8 cellular contexts compared by ENCODE assay signal in the genomic region with DNA sequence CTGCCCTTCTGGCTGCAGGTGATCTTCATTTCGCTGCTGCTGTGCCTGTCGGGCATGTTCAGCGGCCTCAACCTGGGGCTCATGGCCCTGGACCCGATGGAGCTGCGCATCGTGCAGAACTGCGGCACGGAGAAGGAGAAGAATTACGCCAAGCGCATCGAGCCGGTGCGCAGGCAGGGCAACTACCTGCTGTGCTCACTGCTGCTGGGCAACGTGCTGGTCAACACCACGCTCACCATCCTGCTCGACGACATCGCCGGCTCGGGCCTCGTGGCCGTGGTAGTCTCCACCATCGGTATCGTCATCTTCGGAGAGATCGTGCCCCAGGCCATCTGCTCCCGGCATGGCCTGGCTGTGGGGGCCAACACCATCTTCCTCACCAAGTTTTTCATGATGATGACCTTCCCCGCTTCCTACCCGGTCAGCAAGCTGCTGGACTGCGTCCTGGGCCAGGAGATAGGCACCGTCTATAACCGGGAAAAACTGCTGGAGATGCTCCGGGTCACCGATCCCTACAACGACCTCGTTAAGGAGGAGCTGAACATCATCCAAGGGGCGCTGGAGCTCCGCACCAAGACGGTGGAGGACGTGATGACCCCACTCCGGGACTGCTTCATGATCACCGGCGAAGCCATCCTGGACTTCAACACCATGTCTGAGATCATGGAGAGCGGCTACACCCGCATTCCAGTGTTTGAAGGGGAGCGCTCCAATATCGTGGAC. TPM values are rescaled to one million over a fixed set of nuclear protein-coding genes. Genes with fewer than 3 reads are reported as not detected.
A peak's percentile ranks its signal among the peaks of the same experiment; 100 is the strongest.
DNase-seq lines count a peak whose midpoint lies in the region; ATAC-seq and TF ChIP-seq lines count a peak whose summit lies in the region.

No MANE protein-coding gene starts in this region.

- H4K20me1 ChIP-seq in PC-9 (ENCODE audit: insufficient read depth): no peaks in the 10 kb centered on the region

- WGBS in urinary bladder: 18% methylated on average over 47 of the region's 47 CpGs

- BruUV-seq in PC-9 (replicated peaks; lab: Mats Ljungman, UMichigan): TSS peak; percentile 32

- H3K27ac Mint-ChIP-seq in mesothelial cell of epicardium: no peak overlapping the region

- H3K9me2 ChIP-seq in PC-9 (ENCODE audit: insufficient read depth): no peaks in the 10 kb centered on the region

- peaks cover 35% of the 10 kb centered on the region for H3K4me1 Mint-ChIP-seq in mesothelial cell of epicardium

- H2AFZ ChIP-seq in PC-9: peak overlapping the region; percentile 87

- H3K9me3 ChIP-seq in PC-9 (ENCODE audit: insufficient read depth, low read depth): no peaks in the 10 kb centered on the region

- H3K36me3 ChIP-seq in PC-9 (ENCODE audit: low read depth) (no peaks in the 10 kb centered on the region), urinary bladder (ENCODE audit: insufficient read depth) (no peaks in the 10 kb centered on the region)

- H3K79me2 ChIP-seq in PC-9 (ENCODE audit: low read depth): peaks cover 6% of the 10 kb centered on the region; the same call in 1 of the 2 replicates

- peaks cover 32% of the 10 kb centered on the region for H3K27me3 Mint-ChIP-seq in mesothelial cell of epicardium (ENCODE audit: low read depth)

- H3K4me2 ChIP-seq in PC-9: peak overlapping the region; percentile 75

- peak overlapping the region; percentile 88 for H3K4me3 ChIP-seq in GM08714 (ENCODE audit: low read length)
- H3K4me3 ChIP-seq in PC-9: peak overlapping the region; percentile 96
- H3K4me3 ChIP-seq in urinary bladder (ENCODE audit: low read depth, low read length): peak overlapping the region; percentile 90

- no peaks in the 10 kb centered on the region for H3K36me3 Mint-ChIP-seq in mesothelial cell of epicardium

- no peak overlapping the region for H3K27ac ChIP-seq in PC-9
- no peak overlapping the region for H3K27ac ChIP-seq in urinary bladder (ENCODE audit: low read depth)

- no peak for DNase-seq in PC-9
- DNase-seq in dermis blood vessel endothelial cell: peak; percentile 20
- DNase-seq in mesothelial cell of epicardium (ENCODE audit: low spot score in 2 of 2, unreplicated experiment in 2 of 2): no peak
- DNase-seq in MV-4-11 (lab: John Stamatoyannopoulos, UW): no peak

- H3K9me3 Mint-ChIP-seq in mesothelial cell of epicardium: no peaks in the 10 kb centered on the region

- peak overlapping the region; percentile 94 for H3K4me3 Mint-ChIP-seq in mesothelial cell of epicardium

- ATAC-seq in HG02885 (IDR thresholded peaks at IDR 0.05; ENCODE audit: poor library complexity, unreplicated experiment) (no peak), GM21619 (IDR thresholded peaks at IDR 0.05; ENCODE audit: unreplicated experiment) (no peak)

- CTCF ChIA-PET in PC-9 (lab: Charles Lee): no interaction called here

- H3K4me1 ChIP-seq in PC-9 (replicated peaks; ENCODE audit: insufficient read depth) (peaks cover 36% of the 10 kb centered on the region), urinary bladder (ENCODE audit: insufficient read depth) (no peaks in the 10 kb centered on the region)

- H3K27me3 ChIP-seq in PC-9 (ENCODE audit: insufficient read depth, low read depth): no peaks in the 10 kb centered on the region

- POLR2A ChIA-PET in PC-9 (lab: Charles Lee; ENCODE audit: unreplicated experiment): no interaction called here

- TF ChIP-seq CTCF in PC-9 (conservative IDR thresholded peaks at IDR 0.05) (no peak), mesothelial cell of epicardium (IDR thresholded peaks at IDR 0.05; ENCODE audit: unreplicated experiment) (no peak)

- no peaks in the 10 kb centered on the region for H3F3A ChIP-seq in PC-9 (ENCODE audit: insufficient read depth, low read depth)

- intact Hi-C loops in PC-9 (cut with micrococcal nuclease; ENCODE audit: unreplicated experiment): loop anchor here (5.0 to 10.0 kb wide), 3 partner anchors 415 to 563 kb away; partner anchors contain the start of genes ATP5MK and PDCD11

RNA-seq across cellular contexts. Expression of gene CNNM2, which starts 1.3 kb away (rescaled TPM):
- total RNA-seq in PC-9 (2021): 7.4 and 8.8 TPM in 2 replicates
- 6.3 and 6.9 TPM in 2 replicates for total RNA-seq in dermis blood vessel endothelial cell
- total RNA-seq in mesothelial cell of epicardium: 10.9 to 12.5 TPM (median 11.4 TPM) in 3 replicates
- total RNA-seq in urinary bladder: 9.0 TPM
- polyA plus RNA-seq in urinary bladder: 5.5 TPM

RNA-seq across cellular contexts. Expression of gene AS3MT, which starts 50.1 kb away (rescaled TPM):
- 0.22 TPM in 1 of 2 replicates, not detected in the other for total RNA-seq in PC-9 (2021)
- 1.2 and 2.0 TPM in 2 replicates for total RNA-seq in dermis blood vessel endothelial cell
- total RNA-seq in mesothelial cell of epicardium: 8.7 to 12.8 TPM (median 8.7 TPM) in 3 replicates
- total RNA-seq in urinary bladder: 4.1 TPM
- 3.9 TPM for polyA plus RNA-seq in urinary bladder
